ENCODE assay signal across 25 cellular contexts in genomic region chr11:123318623-123319022, GRCh38.
"Had no signal": no experiment of that assay in that cellular context is flagged by ENCODE, and none has a peak within 500 bp of the region (broad histone marks: within the 10 kb centered on the region; RNA-seq: fewer than 3 reads in every experiment).

No MANE protein-coding gene starts in this region.

- H3K27ac Mint-ChIP-seq: dendritic cell treated with granulocyte-macrophage colony-stimulating factor and Interleukin-4, amounts not matched to agents 40 ng/mL and 50 ng/mL, for 4 days; endodermal cell; memory B cell; natural killer cell; progenitor cell of endocrine pancreas; stimulated activated naive B cell treated with anti-CD40 and anti-IgM and Interleukin-4, amounts not matched to agents 10 μg/mL and 1 μg/mL and 100 μg/mL, for 72 hours; stimulated activated naive CD8-positive, alpha-beta T cell treated with anti-CD3 and anti-CD28 coated beads, Interleukin-15, Interleukin-2, amounts not matched to agents 100 ng/mL and 50 ng/mL, for 24 hours had no signal

- H3K4me3 ChIP-seq: gastrocnemius medialis, lung, right lobe of liver, thoracic aorta, transverse colon, upper lobe of right lung, uterus had no signal

- H3K9me3 Mint-ChIP-seq: endodermal cell; natural killer cell; stimulated activated naive CD8-positive, alpha-beta T cell treated with anti-CD3 and anti-CD28 coated beads, Interleukin-15, Interleukin-2, amounts not matched to agents 100 ng/mL and 50 ng/mL, for 24 hours had no signal

- DNase-seq: effector CD8-positive, alpha-beta T cell; endodermal cell; foreskin fibroblast; gastrocnemius medialis; head of caudate nucleus; kidney; natural killer cell; right lobe of liver; small intestine; stimulated activated CD4-positive, alpha-beta T cell treated with anti-CD3 and anti-CD28 coated beads, Interleukin-15, amount 100 ng/mL, for 24 hours; stimulated activated CD4-positive, alpha-beta T cell treated with anti-CD3 and anti-CD28 coated beads, Interleukin-2, amount 100 ng/mL, for 48 hours; stimulated activated naive B cell treated with anti-CD40 and anti-IgM and Interleukin-4, amounts not matched to agents 10 μg/mL and 1 μg/mL and 100 μg/mL, for 72 hours; transverse colon; upper lobe of right lung; uterus had no signal

- H3K9me3 ChIP-seq: gastrocnemius medialis, right lobe of liver, thoracic aorta, transverse colon, upper lobe of right lung, uterus had no signal

- H3K4me1 ChIP-seq: parathyroid adenoma, right lobe of liver, transverse colon, upper lobe of right lung, uterus had no signal

- H3K4me3 Mint-ChIP-seq: dendritic cell treated with granulocyte-macrophage colony-stimulating factor and Interleukin-4, amounts not matched to agents 40 ng/mL and 50 ng/mL, for 4 days; endodermal cell; memory B cell; natural killer cell; stimulated activated naive B cell treated with anti-CD40 and anti-IgM and Interleukin-4, amounts not matched to agents 10 μg/mL and 1 μg/mL and 100 μg/mL, for 72 hours; stimulated activated naive CD8-positive, alpha-beta T cell treated with anti-CD3 and anti-CD28 coated beads, Interleukin-15, Interleukin-2, amounts not matched to agents 100 ng/mL and 50 ng/mL, for 24 hours had no signal

- H3K36me3 ChIP-seq: gastrocnemius medialis, right lobe of liver, thoracic aorta, transverse colon, upper lobe of right lung, uterus had no signal

- H3K27me3 Mint-ChIP-seq: stimulated activated naive B cell treated with anti-CD40 and anti-IgM and Interleukin-4, amounts not matched to agents 10 μg/mL and 1 μg/mL and 100 μg/mL, for 72 hours had no signal

- H3K27ac ChIP-seq: epithelial cell of prostate, gastrocnemius medialis, parathyroid adenoma, right lobe of liver, thoracic aorta, transverse colon, upper lobe of right lung, uterus had no signal

- H3K4me1 Mint-ChIP-seq: memory B cell; natural killer cell; stimulated activated naive B cell treated with anti-CD40 and anti-IgM and Interleukin-4, amounts not matched to agents 10 μg/mL and 1 μg/mL and 100 μg/mL, for 72 hours had no signal

- ATAC-seq: esophagus mucosa; gastrocnemius medialis; left lobe of liver; natural killer cell; right lobe of liver; stimulated activated naive B cell treated with anti-CD40 and anti-IgM and Interleukin-4, amounts not matched to agents 10 μg/mL and 1 μg/mL and 100 μg/mL, for 72 hours; upper lobe of right lung had no signal

- H3K36me3 Mint-ChIP-seq: memory B cell; natural killer cell; stimulated activated naive B cell treated with anti-CD40 and anti-IgM and Interleukin-4, amounts not matched to agents 10 μg/mL and 1 μg/mL and 100 μg/mL, for 72 hours had no signal

- H3K27me3 ChIP-seq: gastrocnemius medialis, right lobe of liver, transverse colon, uterus had no signal
